In the genomic region with DNA sequence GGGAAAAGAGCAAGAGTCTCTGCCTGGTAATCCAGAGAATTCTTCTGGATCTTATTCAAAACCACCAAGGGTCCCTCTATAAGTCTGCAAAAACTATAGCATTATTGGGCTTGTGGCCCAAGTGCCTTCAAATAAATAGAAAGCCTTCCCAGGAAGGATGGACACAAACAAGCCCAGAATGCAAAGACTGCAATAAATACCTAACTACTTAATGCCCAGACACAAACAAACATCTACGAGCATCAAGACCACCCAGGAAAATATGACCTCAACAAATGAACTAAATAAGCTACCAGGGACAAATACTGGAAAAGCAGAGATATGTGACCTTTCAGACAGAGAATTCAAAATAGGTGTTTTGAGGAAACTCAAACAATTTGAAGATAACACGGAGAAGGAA, we compare ENCODE assay signal across 7 cellular contexts.
"Had no signal": no experiment of that assay in that cellular context is flagged by ENCODE, and none has a peak within 500 bp of the region (broad histone marks: within the 10 kb centered on the region; RNA-seq: fewer than 3 reads in every experiment).

No MANE protein-coding gene starts in this region.

- DNase-seq: GM23248, GOT3, H7, HFFc6, IMR-90 had no signal

- H3K36me3 ChIP-seq: HAP-1 had no signal

- H2AFZ ChIP-seq: GM23248 had no signal

- H3K4me3 ChIP-seq: GM23248, HAP-1, K562 had no signal

- H3K4me1 ChIP-seq: HAP-1 had no signal

- H3K9me3 ChIP-seq: HAP-1 had no signal

- H3K9ac ChIP-seq: GM23248 had no signal

- H3K27ac ChIP-seq: GM23248 had no signal
